1 cellular context compared by ENCODE assay signal in the genomic region with DNA sequence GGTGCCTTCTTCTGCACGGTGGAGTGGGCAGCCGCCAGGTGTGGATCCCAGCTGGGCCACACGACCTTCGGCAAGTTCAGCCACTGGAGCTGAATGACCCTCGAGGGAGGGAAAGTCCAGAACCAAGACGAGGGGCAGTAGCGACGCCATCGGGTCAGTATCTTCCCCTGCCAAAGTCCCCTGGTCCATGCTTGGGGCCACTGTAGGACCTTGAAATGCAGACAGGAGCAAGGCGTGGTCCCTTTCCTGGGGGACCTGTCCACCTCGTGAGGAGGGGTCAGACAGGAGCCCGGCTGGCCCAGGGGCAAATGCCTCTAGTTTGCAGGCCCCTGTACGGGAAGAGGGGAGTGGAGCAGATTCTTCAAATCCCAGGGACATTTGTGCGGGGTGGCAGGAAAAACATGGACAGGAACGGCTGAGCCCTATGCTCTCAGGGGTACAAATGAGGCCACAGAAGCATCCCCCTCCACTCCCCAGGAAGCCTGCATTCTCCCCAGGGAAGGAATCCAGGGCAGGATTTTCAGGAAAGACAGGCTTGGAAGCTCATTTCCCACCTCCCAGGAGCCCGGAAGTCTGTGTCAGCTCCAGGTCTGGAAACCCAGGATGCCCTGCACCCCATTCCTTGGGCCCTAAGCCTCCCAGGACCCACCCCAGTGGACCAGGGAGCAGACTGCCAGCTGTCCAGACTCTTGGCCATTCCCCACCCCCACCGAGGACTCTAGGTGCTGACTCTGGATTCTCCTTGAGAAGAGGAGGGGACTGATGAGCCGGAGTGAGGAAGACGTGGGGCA.
TF ChIP-seq lines count a peak whose summit lies in the region.

No MANE protein-coding gene starts in this region.

TF ChIP-seq in H1, 55 proteins besides CTCF, POLR2A, EP300 and RAD21:
- no peak for TF ChIP-seq TAF7 (optimal IDR thresholded peaks at IDR 0.05; ENCODE audit: borderline replicate concordance, low read depth, low read length)
- TF ChIP-seq HDAC2 (IDR thresholded peaks at IDR 0.05; ENCODE audit: borderline replicate concordance in 1 of 2, low read depth in 2 of 2, low read length in 2 of 2) = 0 out of 4 replicates have a peak, but pooled peaks have one; percentile 15 to 30
- no peak for TF ChIP-seq RXRA (IDR thresholded peaks at IDR 0.05; ENCODE audit: insufficient read depth, low read depth, low read length)
- no peak for TF ChIP-seq GTF2F1 (IDR thresholded peaks at IDR 0.05; ENCODE audit: borderline replicate concordance, low read depth, low read length)
- peak; percentile 21; the same call in 1 of the 2 replicates for TF ChIP-seq TAF1 (IDR thresholded peaks at IDR 0.05; ENCODE audit: low read depth, low read length)
- no peak for TF ChIP-seq KDM5A (IDR thresholded peaks at IDR 0.05; ENCODE audit: low read length)
- TF ChIP-seq, protein P1, sequence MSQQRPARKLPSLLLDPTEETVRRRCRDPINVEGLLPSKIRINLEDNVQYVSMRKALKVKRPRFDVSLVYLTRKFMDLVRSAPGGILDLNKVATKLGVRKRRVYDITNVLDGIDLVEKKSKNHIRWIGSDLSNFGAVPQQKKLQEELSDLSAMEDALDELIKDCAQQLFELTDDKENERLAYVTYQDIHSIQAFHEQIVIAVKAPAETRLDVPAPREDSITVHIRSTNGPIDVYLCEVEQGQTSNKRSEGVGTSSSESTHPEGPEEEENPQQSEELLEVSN (IDR thresholded peaks at IDR 0.05) = 0 out of 2 replicates have a peak, but pooled peaks have one; percentile 32
- no peak for TF ChIP-seq PHF8 (conservative IDR thresholded peaks at IDR 0.05; ENCODE audit: low read depth, low read length)
- no peak for TF ChIP-seq HDAC6 (IDR thresholded peaks at IDR 0.05; ENCODE audit: low read depth, low read length)
- 0 out of 2 replicates have a peak, but pooled peaks have one; percentile 8 for TF ChIP-seq EGR1 (IDR thresholded peaks at IDR 0.05; ENCODE audit: borderline replicate concordance, low read depth, low read length)
- no peak for TF ChIP-seq SRF (IDR thresholded peaks at IDR 0.05; ENCODE audit: low read depth, low read length)
- TF ChIP-seq, protein P2, sequence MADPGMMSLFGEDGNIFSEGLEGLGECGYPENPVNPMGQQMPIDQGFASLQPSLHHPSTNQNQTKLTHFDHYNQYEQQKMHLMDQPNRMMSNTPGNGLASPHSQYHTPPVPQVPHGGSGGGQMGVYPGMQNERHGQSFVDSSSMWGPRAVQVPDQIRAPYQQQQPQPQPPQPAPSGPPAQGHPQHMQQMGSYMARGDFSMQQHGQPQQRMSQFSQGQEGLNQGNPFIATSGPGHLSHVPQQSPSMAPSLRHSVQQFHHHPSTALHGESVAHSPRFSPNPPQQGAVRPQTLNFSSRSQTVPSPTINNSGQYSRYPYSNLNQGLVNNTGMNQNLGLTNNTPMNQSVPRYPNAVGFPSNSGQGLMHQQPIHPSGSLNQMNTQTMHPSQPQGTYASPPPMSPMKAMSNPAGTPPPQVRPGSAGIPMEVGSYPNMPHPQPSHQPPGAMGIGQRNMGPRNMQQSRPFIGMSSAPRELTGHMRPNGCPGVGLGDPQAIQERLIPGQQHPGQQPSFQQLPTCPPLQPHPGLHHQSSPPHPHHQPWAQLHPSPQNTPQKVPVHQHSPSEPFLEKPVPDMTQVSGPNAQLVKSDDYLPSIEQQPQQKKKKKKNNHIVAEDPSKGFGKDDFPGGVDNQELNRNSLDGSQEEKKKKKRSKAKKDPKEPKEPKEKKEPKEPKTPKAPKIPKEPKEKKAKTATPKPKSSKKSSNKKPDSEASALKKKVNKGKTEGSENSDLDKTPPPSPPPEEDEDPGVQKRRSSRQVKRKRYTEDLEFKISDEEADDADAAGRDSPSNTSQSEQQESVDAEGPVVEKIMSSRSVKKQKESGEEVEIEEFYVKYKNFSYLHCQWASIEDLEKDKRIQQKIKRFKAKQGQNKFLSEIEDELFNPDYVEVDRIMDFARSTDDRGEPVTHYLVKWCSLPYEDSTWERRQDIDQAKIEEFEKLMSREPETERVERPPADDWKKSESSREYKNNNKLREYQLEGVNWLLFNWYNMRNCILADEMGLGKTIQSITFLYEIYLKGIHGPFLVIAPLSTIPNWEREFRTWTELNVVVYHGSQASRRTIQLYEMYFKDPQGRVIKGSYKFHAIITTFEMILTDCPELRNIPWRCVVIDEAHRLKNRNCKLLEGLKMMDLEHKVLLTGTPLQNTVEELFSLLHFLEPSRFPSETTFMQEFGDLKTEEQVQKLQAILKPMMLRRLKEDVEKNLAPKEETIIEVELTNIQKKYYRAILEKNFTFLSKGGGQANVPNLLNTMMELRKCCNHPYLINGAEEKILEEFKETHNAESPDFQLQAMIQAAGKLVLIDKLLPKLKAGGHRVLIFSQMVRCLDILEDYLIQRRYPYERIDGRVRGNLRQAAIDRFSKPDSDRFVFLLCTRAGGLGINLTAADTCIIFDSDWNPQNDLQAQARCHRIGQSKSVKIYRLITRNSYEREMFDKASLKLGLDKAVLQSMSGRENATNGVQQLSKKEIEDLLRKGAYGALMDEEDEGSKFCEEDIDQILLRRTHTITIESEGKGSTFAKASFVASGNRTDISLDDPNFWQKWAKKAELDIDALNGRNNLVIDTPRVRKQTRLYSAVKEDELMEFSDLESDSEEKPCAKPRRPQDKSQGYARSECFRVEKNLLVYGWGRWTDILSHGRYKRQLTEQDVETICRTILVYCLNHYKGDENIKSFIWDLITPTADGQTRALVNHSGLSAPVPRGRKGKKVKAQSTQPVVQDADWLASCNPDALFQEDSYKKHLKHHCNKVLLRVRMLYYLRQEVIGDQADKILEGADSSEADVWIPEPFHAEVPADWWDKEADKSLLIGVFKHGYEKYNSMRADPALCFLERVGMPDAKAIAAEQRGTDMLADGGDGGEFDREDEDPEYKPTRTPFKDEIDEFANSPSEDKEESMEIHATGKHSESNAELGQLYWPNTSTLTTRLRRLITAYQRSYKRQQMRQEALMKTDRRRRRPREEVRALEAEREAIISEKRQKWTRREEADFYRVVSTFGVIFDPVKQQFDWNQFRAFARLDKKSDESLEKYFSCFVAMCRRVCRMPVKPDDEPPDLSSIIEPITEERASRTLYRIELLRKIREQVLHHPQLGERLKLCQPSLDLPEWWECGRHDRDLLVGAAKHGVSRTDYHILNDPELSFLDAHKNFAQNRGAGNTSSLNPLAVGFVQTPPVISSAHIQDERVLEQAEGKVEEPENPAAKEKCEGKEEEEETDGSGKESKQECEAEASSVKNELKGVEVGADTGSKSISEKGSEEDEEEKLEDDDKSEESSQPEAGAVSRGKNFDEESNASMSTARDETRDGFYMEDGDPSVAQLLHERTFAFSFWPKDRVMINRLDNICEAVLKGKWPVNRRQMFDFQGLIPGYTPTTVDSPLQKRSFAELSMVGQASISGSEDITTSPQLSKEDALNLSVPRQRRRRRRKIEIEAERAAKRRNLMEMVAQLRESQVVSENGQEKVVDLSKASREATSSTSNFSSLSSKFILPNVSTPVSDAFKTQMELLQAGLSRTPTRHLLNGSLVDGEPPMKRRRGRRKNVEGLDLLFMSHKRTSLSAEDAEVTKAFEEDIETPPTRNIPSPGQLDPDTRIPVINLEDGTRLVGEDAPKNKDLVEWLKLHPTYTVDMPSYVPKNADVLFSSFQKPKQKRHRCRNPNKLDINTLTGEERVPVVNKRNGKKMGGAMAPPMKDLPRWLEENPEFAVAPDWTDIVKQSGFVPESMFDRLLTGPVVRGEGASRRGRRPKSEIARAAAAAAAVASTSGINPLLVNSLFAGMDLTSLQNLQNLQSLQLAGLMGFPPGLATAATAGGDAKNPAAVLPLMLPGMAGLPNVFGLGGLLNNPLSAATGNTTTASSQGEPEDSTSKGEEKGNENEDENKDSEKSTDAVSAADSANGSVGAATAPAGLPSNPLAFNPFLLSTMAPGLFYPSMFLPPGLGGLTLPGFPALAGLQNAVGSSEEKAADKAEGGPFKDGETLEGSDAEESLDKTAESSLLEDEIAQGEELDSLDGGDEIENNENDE (IDR thresholded peaks at IDR 0.05; ENCODE audit: insufficient replicate concordance, low read length) = no peak
- TF ChIP-seq SUZ12 (IDR thresholded peaks at IDR 0.05; ENCODE audit: low read length) = no peak
- TF ChIP-seq GABPA (IDR thresholded peaks at IDR 0.05; ENCODE audit: borderline replicate concordance, insufficient read depth, low read length) = no peak
- peak; percentile 82 for TF ChIP-seq SP1 (IDR thresholded peaks at IDR 0.05; ENCODE audit: low read depth, low read length)
- no peak for TF ChIP-seq SIN3A (conservative IDR thresholded peaks at IDR 0.05 in 1 of 2, IDR thresholded peaks at IDR 0.05 in 1 of 2; ENCODE audit: low read depth in 1 of 2, low read length in 2 of 2)
